ENCODE assay signal across 13 cellular contexts in the genomic region with DNA sequence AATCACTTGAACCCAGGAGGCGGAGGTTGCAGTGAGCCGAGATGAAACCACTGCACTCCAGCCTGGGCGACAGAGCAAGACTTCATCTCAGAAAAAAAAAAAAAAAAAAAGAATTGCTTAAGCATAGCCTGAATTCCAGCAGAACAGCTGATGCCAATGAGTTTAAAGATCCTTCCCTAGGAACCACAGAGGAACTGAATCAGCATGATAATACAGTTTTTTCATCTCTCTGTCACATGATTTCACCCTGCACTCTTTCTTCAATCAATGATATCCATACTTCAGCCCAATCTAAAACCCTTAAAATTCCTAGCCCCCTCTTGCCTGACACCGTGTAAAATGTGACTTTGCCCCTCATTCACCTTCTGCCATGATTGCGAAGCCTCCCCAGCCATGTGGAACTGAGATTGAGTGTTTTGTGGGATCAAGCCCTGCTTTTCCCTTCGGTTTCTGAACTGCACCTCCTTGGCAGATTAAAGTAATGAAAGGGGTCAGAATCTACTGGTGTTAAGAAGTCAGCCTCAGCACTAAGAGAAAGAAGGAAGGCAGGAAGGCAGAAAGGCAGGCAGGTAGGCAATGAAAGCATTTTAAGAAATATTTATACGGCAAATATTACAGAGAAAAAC. TPM values are rescaled to one million over a fixed set of nuclear protein-coding genes. Genes with fewer than 3 reads are reported as not detected.
DNase-seq lines count a peak whose midpoint lies in the region; FAIRE-seq and TF ChIP-seq lines count a peak whose summit lies in the region.
"Had no signal": no experiment of that assay in that cellular context is flagged by ENCODE, and none has a peak within 500 bp of the region (broad histone marks: within the 10 kb centered on the region; RNA-seq: fewer than 3 reads in every experiment).

No MANE protein-coding gene starts in this region.

- FAIRE-seq in H1 (lab: Jason Lieb, UNC) (peak; percentile 19), kidney (lab: Jason Lieb, UNC) (no peak)

- H3K56ac ChIP-seq in H1 (replicated peaks; ENCODE audit: insufficient read length, low read depth, low read length): peak overlapping the region; percentile 32
- peak overlapping the region; percentile 7 for H3K56ac ChIP-seq in mesendoderm (ENCODE audit: low read length)

- peak overlapping the region; percentile 83 for H3K27ac ChIP-seq in H1 (ENCODE audit: low read depth, low read length)
- no peak overlapping the region for H3K27ac ChIP-seq in mesendoderm (ENCODE audit: low read depth, low read length)
- H3K27ac ChIP-seq in kidney (ENCODE audit: low read depth in 2 of 2, low read length in 2 of 2): no peak overlapping the region
- H3K27ac ChIP-seq: hepatocyte had no signal

- TF ChIP-seq CTCF in CD14-positive monocyte (IDR thresholded peaks at IDR 0.05): no peak
- no peak for TF ChIP-seq CTCF in H1 (IDR thresholded peaks at IDR 0.05; ENCODE audit: control extremely low read depth in 1 of 3, insufficient read depth in 1 of 3, low read depth in 1 of 3, low read length in 3 of 3)
- no peak for TF ChIP-seq CTCF in kidney (IDR thresholded peaks at IDR 0.05; ENCODE audit: borderline replicate concordance, extremely low read depth, insufficient read depth)

- CTCF ChIA-PET in H1 (lab: Charles Lee; ENCODE audit: partially characterized antibody): interaction anchor here (1.4 kb wide), 1 partner anchor 385 kb away, joined by 3 read pairs; no protein-coding TSS in a partner anchor
- CTCF ChIA-PET in activated CD4-positive, alpha-beta memory T cell treated with anti-CD3 and anti-CD28 coated beads for 36 hours (lab: Charles Lee): no interaction called here

- H3K36me3 ChIP-seq in H1 (ENCODE audit: control insufficient read depth in 2 of 4, insufficient read depth in 4 of 4, low read length in 3 of 4) (no peaks in the 10 kb centered on the region), mesendoderm (ENCODE audit: control insufficient read depth, insufficient read depth, low read length) (no peaks in the 10 kb centered on the region), kidney (ENCODE audit: control insufficient read depth in 1 of 2, insufficient read depth in 2 of 2, low read length in 2 of 2) (no peaks in the 10 kb centered on the region)

- H3K27me3 ChIP-seq in H1 (replicated peaks in 1 of 4; ENCODE audit: control insufficient read depth in 3 of 4, extremely low read depth in 1 of 4, insufficient read depth in 3 of 4, low read length in 3 of 4) (no peaks in the 10 kb centered on the region), mesendoderm (ENCODE audit: insufficient read depth, low read length, poor library complexity) (no peaks in the 10 kb centered on the region)
- H3K27me3 ChIP-seq: hepatocyte had no signal

- 66% methylated on average over 6 of the region's 7 CpGs; no CpG with 5 or more reads in 1 of the 2 experiments for WGBS in H1 (ENCODE audit: extremely low coverage in 1 of 2, insufficient coverage in 1 of 2, insufficient read length in 1 of 2, insufficient replicate concordance in 2 of 2, low coverage in 1 of 2, low lambda C conversion rate in 2 of 2, missing lambda C conversion rate in 1 of 2), 2 experiments
- no CpG with 5 or more reads among the region's 7 CpGs for WGBS in mesendoderm (ENCODE audit: extremely low coverage, insufficient coverage, low lambda C conversion rate)

- H4K8ac ChIP-seq in H1 (ENCODE audit: extremely low read depth, insufficient read depth, low read length) (no peak overlapping the region; the same call in 1 of the 2 replicates), mesendoderm (ENCODE audit: low read depth, low read length) (no peak overlapping the region)

- peak overlapping the region; percentile 96 for H4K91ac ChIP-seq in H1 (replicated peaks; ENCODE audit: insufficient read length, low read length)

- H3K4me1 ChIP-seq in H1 (replicated peaks in 1 of 4; ENCODE audit: control insufficient read depth in 3 of 4, insufficient read depth in 4 of 4, low read length in 3 of 4) (peaks cover 0 to 6% (median 4%) of the 10 kb centered on the region in 4 experiments; a peak in 3 of 7 replicates), mesendoderm (ENCODE audit: control insufficient read depth, low read depth, low read length) (no peaks in the 10 kb centered on the region), kidney (ENCODE audit: control insufficient read depth in 1 of 2, insufficient read depth in 1 of 2, low read depth in 1 of 2, low read length in 2 of 2) (peaks cover 0 to 2% of the 10 kb centered on the region in 2 donors)

- no peaks in the 10 kb centered on the region for H3K9me3 Mint-ChIP-seq in CD14-positive monocyte
- no peaks in the 10 kb centered on the region for H3K9me3 Mint-ChIP-seq in activated CD4-positive, alpha-beta memory T cell treated with anti-CD3 and anti-CD28 coated beads for 36 hours
- H3K9me3 Mint-ChIP-seq: brain had no signal

- H2BK15ac ChIP-seq in H1 (ENCODE audit: low read length) (no peak overlapping the region), mesendoderm (replicated peaks; ENCODE audit: low read depth) (no peak overlapping the region)

- no peaks in the 10 kb centered on the region for H3K9me3 ChIP-seq in H1 (ENCODE audit: insufficient read depth in 2 of 2, low read depth in 1 of 2, low read length in 1 of 2)
- H3K9me3 ChIP-seq in kidney (ENCODE audit: control insufficient read depth in 1 of 2, low read length in 2 of 2): no peaks in the 10 kb centered on the region

- H3K4ac ChIP-seq in H1 (replicated peaks; ENCODE audit: insufficient read length, low read depth, low read length) (peak overlapping the region; percentile 80), mesendoderm (ENCODE audit: low read depth, low read length) (no peak overlapping the region)

- no peak overlapping the region for H3K23ac ChIP-seq in H1 (ENCODE audit: insufficient read length)
- no peak overlapping the region for H3K23ac ChIP-seq in mesendoderm (ENCODE audit: low read length)

- H2AK5ac ChIP-seq in H1 (ENCODE audit: low read depth, low read length): no peak overlapping the region
- no peak overlapping the region for H2AK5ac ChIP-seq in mesendoderm (ENCODE audit: low read length)

- H3K4me2 ChIP-seq in H1 (ENCODE audit: insufficient read depth in 1 of 2, low read depth in 2 of 2, low read length in 2 of 2) (peak overlapping the region; percentile 49 to 58; a peak in 3 of 4 replicates), mesendoderm (ENCODE audit: low read length) (no peak overlapping the region)
- H3K4me2 ChIP-seq: hepatocyte had no signal

- H2BK120ac ChIP-seq in H1 (replicated peaks; ENCODE audit: low read depth, low read length): peak overlapping the region; percentile 75
- no peak overlapping the region for H2BK120ac ChIP-seq in mesendoderm (ENCODE audit: low read depth, low read length)

- H3K79me1 ChIP-seq in H1 (ENCODE audit: low read depth, low read length) (no peaks in the 10 kb centered on the region), mesendoderm (ENCODE audit: low read length) (no peaks in the 10 kb centered on the region)

- H2AFZ ChIP-seq in H1 (ENCODE audit: low read length): peak overlapping the region; percentile 97
- H2AFZ ChIP-seq: hepatocyte had no signal

- no peaks in the 10 kb centered on the region for H4K20me1 ChIP-seq in H1 (replicated peaks in 1 of 2; ENCODE audit: control insufficient read depth in 1 of 2, insufficient read depth in 2 of 2, low read length in 2 of 2)

- H2BK20ac ChIP-seq in H1 (ENCODE audit: low read length): peak overlapping the region; percentile 100

- H3K4me3 Mint-ChIP-seq in CD14-positive monocyte: peak overlapping the region in 1 of 2 donors; percentile 43
- H3K4me3 Mint-ChIP-seq in activated CD4-positive, alpha-beta memory T cell treated with anti-CD3 and anti-CD28 coated beads for 36 hours: no peak overlapping the region
- H3K4me3 Mint-ChIP-seq: brain had no signal

- H3K23me2 ChIP-seq in H1 (ENCODE audit: low read depth, low read length): no peaks in the 10 kb centered on the region

- POLR2A ChIA-PET in H1 (lab: Charles Lee; ENCODE audit: partially characterized antibody): interaction anchor here (0.7 kb wide), 1 partner anchor 9 kb away, joined by 4 read pairs; no protein-coding TSS in a partner anchor
- POLR2A ChIA-PET in activated CD4-positive, alpha-beta memory T cell treated with anti-CD3 and anti-CD28 coated beads for 36 hours (lab: Charles Lee): no interaction called here

- no peak for TF ChIP-seq POLR2A in H1 (IDR thresholded peaks at IDR 0.05; ENCODE audit: control extremely low read depth in 1 of 2, low read depth in 2 of 2, low read length in 2 of 2)

- H2BK12ac ChIP-seq in H1 (ENCODE audit: low read depth, low read length): peak overlapping the region; percentile 98; the same call in 1 of the 2 replicates

- H3K9ac ChIP-seq in H1 (replicated peaks in 1 of 4; ENCODE audit: extremely low read depth in 1 of 4, low read depth in 3 of 4, low read length in 3 of 4) (peak overlapping the region in 1 of 4 experiments; percentile 19; a peak in 2 of 7 replicates), mesendoderm (ENCODE audit: low read length) (no peak overlapping the region), kidney (ENCODE audit: low read length in 2 of 2) (no peak overlapping the region)

- no peak overlapping the region for H3K14ac ChIP-seq in H1 (ENCODE audit: insufficient read length)

- no peak for TF ChIP-seq RAD21 in H1 (IDR thresholded peaks at IDR 0.05 in 1 of 2, conservative IDR thresholded peaks at IDR 0.05 in 1 of 2; ENCODE audit: low read depth in 2 of 2, low read length in 2 of 2)

- intact Hi-C loops in CD14-positive monocyte (cut with micrococcal nuclease) (no loop called here), kidney (cut with DNase I) (no loop called here)
- intact Hi-C loops in activated CD4-positive, alpha-beta memory T cell treated with anti-CD3 and anti-CD28 coated beads for 36 hours (cut with micrococcal nuclease): no loop called here

- H2BK5ac ChIP-seq in H1 (ENCODE audit: low read depth, low read length) (peak overlapping the region; percentile 94), mesendoderm (ENCODE audit: low read length) (no peak overlapping the region)

- H3K27ac Mint-ChIP-seq in CD14-positive monocyte: peak overlapping the region in 6 of 7 donors; percentile 26 to 91 (median 77)
- H3K27ac Mint-ChIP-seq in activated CD4-positive, alpha-beta memory T cell treated with anti-CD3 and anti-CD28 coated beads for 36 hours: no peak overlapping the region

- H3K27me3 Mint-ChIP-seq in CD14-positive monocyte (ENCODE audit: low read depth in 3 of 3): peaks cover 0 to 6% (median 3%) of the 10 kb centered on the region in 3 donors
- H3K27me3 Mint-ChIP-seq in activated CD4-positive, alpha-beta memory T cell treated with anti-CD3 and anti-CD28 coated beads for 36 hours: no peaks in the 10 kb centered on the region
- H3K27me3 Mint-ChIP-seq: brain had no signal

- no peak for DNase-seq in CD14-positive monocyte (ENCODE audit: low spot score)
- DNase-seq in M059J (ENCODE audit: low read depth): peak; percentile 19
- no peak for DNase-seq in H1 (ENCODE audit: low read depth in 1 of 2, low spot score in 2 of 2)
- peak; percentile 42 for DNase-seq in mesendoderm
- no peak for DNase-seq in stimulated activated naive CD4-positive, alpha-beta T cell (lab: John Stamatoyannopoulos, UW)
- no peak for DNase-seq in activated CD4-positive, alpha-beta memory T cell treated with anti-CD3 and anti-CD28 coated beads for 36 hours
- no peak for DNase-seq in NCI-H345 (lab: John Stamatoyannopoulos, UW)
- DNase-seq in kidney: no peak
- DNase-seq: Karpas-422, NCI-H510A treated with DMSO at 0.1 percent for 48 hours, SW 1271 had no signal

- TF ChIP-seq EP300 in H1 (IDR thresholded peaks at IDR 0.05; ENCODE audit: borderline replicate concordance in 1 of 2, low read depth in 2 of 2, low read length in 2 of 2): no peak

- peaks cover 20% of the 10 kb centered on the region for H3K4me1 Mint-ChIP-seq in CD14-positive monocyte
- H3K4me1 Mint-ChIP-seq in activated CD4-positive, alpha-beta memory T cell treated with anti-CD3 and anti-CD28 coated beads for 36 hours (ENCODE audit: low read depth): no peaks in the 10 kb centered on the region

- peak overlapping the region; percentile 98 for H4K5ac ChIP-seq in H1 (ENCODE audit: insufficient read length, low read depth, low read length)
- H4K5ac ChIP-seq in mesendoderm (ENCODE audit: low read length): no peak overlapping the region

- peak overlapping the region in 1 of 4 experiments; percentile 2; a peak in 2 of 8 replicates for H3K4me3 ChIP-seq in H1 (ENCODE audit: extremely low read depth in 1 of 4, insufficient read depth in 2 of 4, low read depth in 3 of 4, low read length in 4 of 4)
- no peak overlapping the region for H3K4me3 ChIP-seq in mesendoderm (ENCODE audit: low read length)
- H3K4me3 ChIP-seq in kidney (ENCODE audit: low read length in 2 of 2): peak overlapping the region in 1 of 2 donors; percentile 41
- H3K4me3 ChIP-seq: hepatocyte had no signal

- H3K18ac ChIP-seq in H1 (ENCODE audit: extremely low read depth, low read length) (peak overlapping the region; percentile 92; the same call in 1 of the 2 replicates), mesendoderm (ENCODE audit: low read length) (no peak overlapping the region)

- H3K79me2 ChIP-seq in H1 (ENCODE audit: control insufficient read depth in 1 of 2, insufficient read depth in 2 of 2, low read length in 2 of 2): no peaks in the 10 kb centered on the region
- H3K79me2 ChIP-seq in mesendoderm (ENCODE audit: control insufficient read depth, insufficient read depth, low read length): no peaks in the 10 kb centered on the region
- H3K79me2 ChIP-seq: hepatocyte had no signal

- no peaks in the 10 kb centered on the region for H3K36me3 Mint-ChIP-seq in CD14-positive monocyte
- no peaks in the 10 kb centered on the region for H3K36me3 Mint-ChIP-seq in activated CD4-positive, alpha-beta memory T cell treated with anti-CD3 and anti-CD28 coated beads for 36 hours
- H3K36me3 Mint-ChIP-seq: brain had no signal

RNA-seq across cellular contexts. Expression of a gene that starts 20.9 kb away (rescaled TPM):
- polyA plus RNA-seq in CD14-positive monocyte (10 to 100 TPM; 15.5 to 19.5 TPM), H1 (2011; rRNA removed) (7.7 and 10.1 TPM in 2 replicates), kidney (ENCODE audit: insufficient read depth, low read depth, low replicate concordance) (17.1 TPM)
- total RNA-seq in M059J (2014; rRNA removed; shearing (Covaris generic)): 10.3 and 22.0 TPM in 2 replicates
- total RNA-seq in H1 (2021; fragmentation: NEBNext Ultra II Directional; extraction: Animal tissue kit (Norgen Biotek cat#: 25700)): 43.9 and 44.8 TPM in 2 replicates
- 13.5 TPM for polyA plus RNA-seq in H1 (2011; cell fraction: cytosol; rRNA removed)
- polyA plus RNA-seq in H1 (2011; cell fraction: nucleus; rRNA removed): 14.2 TPM
- polyA plus RNA-seq in H1 (2012, experiment 1 of 2): 12.4 to 20.1 TPM (median 14.3 TPM) in 4 replicates
- polyA plus RNA-seq in H1 (2012, experiment 2 of 2): 0.81 TPM
- 17.4 TPM for polyA plus RNA-seq in H1 (2013, experiment 1 of 2)
- 14.7 TPM for polyA plus RNA-seq in H1 (2013, experiment 2 of 2)
- polyA minus RNA-seq in H1 (2011; rRNA and poly(A)+ RNA removed): 56.2 and 78.7 TPM in 2 replicates
- polyA minus RNA-seq in H1 (2011; cell fraction: cytosol; rRNA and poly(A)+ RNA removed): 33.1 TPM
- polyA minus RNA-seq in H1 (2011; cell fraction: nucleus; rRNA and poly(A)+ RNA removed): 108 TPM
- 11.2 TPM for polyA plus RNA-seq in mesendoderm (2013, experiment 1 of 2)
- 12.4 TPM for polyA plus RNA-seq in mesendoderm (2013, experiment 2 of 2)
- 10 to 100 TPM; 24.2 to 26.9 TPM for total RNA-seq in activated CD4-positive, alpha-beta memory T cell treated with anti-CD3 and anti-CD28 coated beads for 36 hours
- total RNA-seq in kidney: 57.7 TPM

Comparison
In these comparisons a context has a peak if more than half of its experiments do, and no peak if none do; other contexts are left out.
1. DNase-seq: peak in M059J (single experiment) and mesendoderm (single experiment); none in CD14-positive monocyte (single experiment), H1 (0 of 2), stimulated activated naive CD4-positive, alpha-beta T cell (0 of 6), activated CD4-positive, alpha-beta memory T cell treated with anti-CD3 and anti-CD28 coated beads for 36 hours (single experiment), NCI-H345 (single experiment) and kidney (single experiment).